20 cellular contexts compared by ENCODE assay signal in the genomic region with DNA sequence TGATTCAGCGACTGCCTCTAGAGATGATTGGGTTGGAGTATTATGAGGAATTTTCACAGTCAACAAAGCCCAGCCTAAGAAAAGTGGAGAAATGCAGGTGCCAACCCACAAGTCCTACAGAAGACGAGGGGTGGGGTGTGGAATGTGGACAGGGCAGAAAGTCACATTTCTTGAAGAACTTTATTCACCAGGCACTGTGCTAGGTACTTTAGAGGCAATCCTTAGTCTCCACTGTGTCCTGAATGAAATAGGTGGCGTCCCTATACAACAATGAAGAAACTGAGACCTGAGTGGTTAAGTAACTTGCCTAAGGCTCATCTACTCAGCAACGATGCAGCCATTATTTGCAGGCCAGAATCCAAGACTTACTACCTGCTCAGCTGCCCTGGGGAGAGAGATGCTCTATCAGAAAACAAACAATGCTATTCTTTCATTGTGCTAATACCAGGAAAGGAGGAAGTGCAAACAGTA.
A peak's percentile ranks its signal among the peaks of the same experiment; 100 is the strongest.
DNase-seq lines count a peak whose midpoint lies in the region; ATAC-seq, FAIRE-seq and TF ChIP-seq lines count a peak whose summit lies in the region.
"Had no signal": no experiment of that assay in that cellular context is flagged by ENCODE, and none has a peak within 500 bp of the region (broad histone marks: within the 10 kb centered on the region; RNA-seq: fewer than 3 reads in every experiment).

No MANE protein-coding gene starts in this region.

- peaks cover 20% of the 10 kb centered on the region for H3K27me3 Mint-ChIP-seq in stimulated activated naive CD8-positive, alpha-beta T cell treated with anti-CD3 and anti-CD28 coated beads, Interleukin-15, amount 100 ng/mL, for 72 hours

- in situ Hi-C loops in ACHN (cut with HindIII; ENCODE audit: low pct_ligation_motif_present, low pct_unique_long_range_greater_than_20kb, low sequenced_read_pairs), result no loop called here

- no peaks in the 10 kb centered on the region for H3K9me3 ChIP-seq in PC-3 (ENCODE audit: low read length)
- H3K9me3 ChIP-seq in pancreas, result no peaks in the 10 kb centered on the region
- H3K9me3 ChIP-seq: Peyer's patch had no signal

- H3K27ac ChIP-seq in PC-3 (ENCODE audit: low read length) (peak overlapping the region; percentile 30), pancreas (peak overlapping the region in 3 of 4 donors; percentile 44 to 60 (median 59)), caudate nucleus (ENCODE audit: low read depth, low read length) (no peak overlapping the region)
- H3K27ac ChIP-seq: brain microvascular endothelial cell, Peyer's patch, SK-N-MC had no signal

- peak; percentile 86 for DNase-seq in ACHN
- DNase-seq in PC-3, result peak; percentile 68
- DNase-seq in glomerular visceral epithelial cell (ENCODE audit: extremely low spot score), result peak; percentile 89
- DNase-seq in pancreas, result no peak
- no peak for DNase-seq in stimulated activated naive CD8-positive, alpha-beta T cell treated with anti-CD3 and anti-CD28 coated beads, Interleukin-15, amount 100 ng/mL, for 72 hours
- no peak for DNase-seq in left cardiac atrium
- no peak for DNase-seq in caudate nucleus (lab: John Stamatoyannopoulos, UW)
- DNase-seq: brain microvascular endothelial cell; cortex of kidney; DMS153; natural killer cell; NCI-H1417 treated with DMSO at 0.1 percent for 48 hours; Peyer's patch; posterior cingulate gyrus; stimulated activated CD4-positive, alpha-beta T cell treated with anti-CD3 and anti-CD28 coated beads, Interleukin-1b, Interleukin-23, amount 100 ng/mL, for 48 hours; stimulated activated naive CD8-positive, alpha-beta T cell treated with anti-CD3 and anti-CD28 coated beads, Interleukin-15, Interleukin-2, amounts not matched to agents 100 U/mL and 50 U/mL, for 24 hours had no signal

- POLR2A ChIA-PET in PC-3 (lab: Charles Lee; ENCODE audit: unreplicated experiment), result no interaction called here

- ATAC-seq in PC-3 (peak; percentile 92), pancreas (peak; percentile 64 to 85 (median 82)), left cardiac atrium (no peak), HG03175 (IDR thresholded peaks at IDR 0.05; ENCODE audit: unreplicated experiment) (no peak)
- ATAC-seq in stimulated activated naive CD8-positive, alpha-beta T cell treated with anti-CD3 and anti-CD28 coated beads, Interleukin-15, amount 100 ng/mL, for 72 hours, result no peak
- ATAC-seq: activated T-helper 17 cell treated with anti-CD3 and anti-CD28 coated beads, Interleukin-2, amount 50 U/mL, for 72 hours; natural killer cell; stimulated activated naive CD8-positive, alpha-beta T cell treated with anti-CD3 and anti-CD28 coated beads, Interleukin-15, Interleukin-2, amounts not matched to agents 100 U/mL and 50 U/mL, for 24 hours had no signal

- H2AFZ ChIP-seq in PC-3 (ENCODE audit: low read length), result peak overlapping the region; percentile 20

- H3K79me2 ChIP-seq in PC-3 (ENCODE audit: low read length), result no peaks in the 10 kb centered on the region

- BruUV-seq in PC-3 (replicated peaks; lab: Mats Ljungman, UMichigan), result no TSS peak

- H3K4me2 ChIP-seq in PC-3 (ENCODE audit: low read length), result peak overlapping the region; percentile 33

- H3F3A ChIP-seq in PC-3 (ENCODE audit: low read length, unreplicated experiment), result no peaks in the 10 kb centered on the region

- H3K4me3 Mint-ChIP-seq in stimulated activated naive CD8-positive, alpha-beta T cell treated with anti-CD3 and anti-CD28 coated beads, Interleukin-15, amount 100 ng/mL, for 72 hours, result no peak overlapping the region
- H3K4me3 Mint-ChIP-seq: activated T-helper 17 cell treated with anti-CD3 and anti-CD28 coated beads, Interleukin-2, amount 50 U/mL, for 72 hours; natural killer cell had no signal

- no peak for FAIRE-seq in pancreas (lab: Jason Lieb, UNC)
- FAIRE-seq: H54 had no signal

- no peaks in the 10 kb centered on the region for H4K20me1 ChIP-seq in PC-3 (ENCODE audit: low read length)

- CTCF ChIA-PET in PC-3 (lab: Charles Lee), result no interaction called here

- no peak overlapping the region for H3K4me3 ChIP-seq in PC-3 (ENCODE audit: low read length)
- no peak overlapping the region for H3K4me3 ChIP-seq in pancreas
- H3K4me3 ChIP-seq: Peyer's patch, SK-N-MC had no signal

- WGBS in pancreas, 2 donors, result 63 to 69% methylated on average over 4 of the region's 4 CpGs

- H3K9me3 Mint-ChIP-seq in stimulated activated naive CD8-positive, alpha-beta T cell treated with anti-CD3 and anti-CD28 coated beads, Interleukin-15, amount 100 ng/mL, for 72 hours, result no peaks in the 10 kb centered on the region
- H3K9me3 Mint-ChIP-seq: activated T-helper 17 cell treated with anti-CD3 and anti-CD28 coated beads, Interleukin-2, amount 50 U/mL, for 72 hours; natural killer cell had no signal

- H3K4me1 ChIP-seq in PC-3 (ENCODE audit: insufficient read depth, low read length), result peaks cover 20% of the 10 kb centered on the region
- peaks cover 0 to 13% (median 0%) of the 10 kb centered on the region in 3 donors for H3K4me1 ChIP-seq in pancreas
- H3K4me1 ChIP-seq: Peyer's patch had no signal

- H3K36me3 ChIP-seq in PC-3 (ENCODE audit: low read depth, low read length) (no peaks in the 10 kb centered on the region), pancreas (no peaks in the 10 kb centered on the region)
- H3K36me3 ChIP-seq: brain microvascular endothelial cell, Peyer's patch had no signal

- H3K9me2 ChIP-seq in PC-3 (replicated peaks; ENCODE audit: low read length), result no peaks in the 10 kb centered on the region

- H3K9ac ChIP-seq in PC-3 (ENCODE audit: low read length), result no peak overlapping the region

- intact Hi-C loops in PC-3 (cut with micrococcal nuclease) (loop anchor here (1.0 kb wide), 2 partner anchors 88 to 104 kb away; no protein-coding TSS in a partner anchor), pancreas (cut with DNase I) (loop anchor here in 1 of 3 donors (10.0 kb wide), 1 partner anchor 169 kb away; no protein-coding TSS in a partner anchor), left cardiac atrium (cut with DNase I) (no loop called here)

- H3K27ac Mint-ChIP-seq in stimulated activated naive CD8-positive, alpha-beta T cell treated with anti-CD3 and anti-CD28 coated beads, Interleukin-15, amount 100 ng/mL, for 72 hours, result no peak overlapping the region
- H3K27ac Mint-ChIP-seq: activated T-helper 17 cell treated with anti-CD3 and anti-CD28 coated beads, Interleukin-2, amount 50 U/mL, for 72 hours; natural killer cell had no signal

- peaks cover 11% of the 10 kb centered on the region for H3K4me1 Mint-ChIP-seq in stimulated activated naive CD8-positive, alpha-beta T cell treated with anti-CD3 and anti-CD28 coated beads, Interleukin-15, amount 100 ng/mL, for 72 hours
- H3K4me1 Mint-ChIP-seq: activated T-helper 17 cell treated with anti-CD3 and anti-CD28 coated beads, Interleukin-2, amount 50 U/mL, for 72 hours; natural killer cell had no signal

- no peak for TF ChIP-seq CTCF in PC-3 (conservative IDR thresholded peaks at IDR 0.05; ENCODE audit: low read depth, low read length)
- no peak for TF ChIP-seq CTCF in pancreas (IDR thresholded peaks at IDR 0.05)

- H3K27me3 ChIP-seq in PC-3 (ENCODE audit: low read length) (no peaks in the 10 kb centered on the region), pancreas (no peaks in the 10 kb centered on the region)
- H3K27me3 ChIP-seq: brain microvascular endothelial cell, Peyer's patch had no signal

Comparison
In these comparisons a context has a peak if more than half of its experiments do, and no peak if none do; other contexts are left out.
1. DNase-seq: peak in ACHN (single experiment), PC-3 (single experiment) and glomerular visceral epithelial cell (single experiment); none in pancreas (0 of 6), stimulated activated naive CD8-positive, alpha-beta T cell treated with anti-CD3 and anti-CD28 coated beads, Interleukin-15, amount 100 ng/mL, for 72 hours (0 of 2), left cardiac atrium (single experiment) and caudate nucleus (0 of 61).
2. ATAC-seq: peak in PC-3 (single experiment) and pancreas (4 of 4); none in stimulated activated naive CD8-positive, alpha-beta T cell treated with anti-CD3 and anti-CD28 coated beads, Interleukin-15, amount 100 ng/mL, for 72 hours (single experiment), left cardiac atrium (0 of 2) and HG03175 (single experiment).